ENCODE assay signal across 30 cellular contexts in genomic region chr15:67943475-67943874, GRCh38.
A peak's percentile ranks its signal among the peaks of the same experiment; 100 is the strongest.
DNase-seq lines count a peak whose midpoint lies in the region; ATAC-seq and TF ChIP-seq lines count a peak whose summit lies in the region.
"Had no signal": no experiment of that assay in that cellular context is flagged by ENCODE, and none has a peak within 500 bp of the region (broad histone marks: within the 10 kb centered on the region; RNA-seq: fewer than 3 reads in every experiment).

No MANE protein-coding gene starts in this region.

- intact Hi-C loops in Right ventricle myocardium inferior (cut with DNase I) (no loop called here), cardiac septum (cut with DNase I) (no loop called here), left ventricle myocardium superior (cut with micrococcal nuclease) (no loop called here), prostate gland (cut with DNase I) (no loop called here), vagina (cut with DNase I) (no loop called here)

- H3K36me3 ChIP-seq in prostate gland: no peaks in the 10 kb centered on the region
- no peaks in the 10 kb centered on the region for H3K36me3 ChIP-seq in vagina
- H3K36me3 ChIP-seq: cardiac muscle cell, pancreas, Peyer's patch, SJSA1 had no signal

- TF ChIP-seq POLR2A in prostate gland (IDR thresholded peaks at IDR 0.05) (no peak), vagina (IDR thresholded peaks at IDR 0.05) (no peak)

- no peaks in the 10 kb centered on the region for H3K27me3 ChIP-seq in prostate gland (replicated peaks; ENCODE audit: insufficient read depth)
- H3K27me3 ChIP-seq in vagina: no peaks in the 10 kb centered on the region
- H3K27me3 ChIP-seq: cardiac muscle cell, pancreas, Peyer's patch, SJSA1 had no signal

- ATAC-seq in Right ventricle myocardium inferior (peak; percentile 28), left ventricle myocardium superior (peak; percentile 28), GM21526 (IDR thresholded peaks at IDR 0.05; ENCODE audit: low FRiP score, unreplicated experiment) (no peak), GM18909 (IDR thresholded peaks at IDR 0.05; ENCODE audit: poor library complexity, unreplicated experiment) (no peak)
- ATAC-seq: activated naive CD4-positive, alpha-beta T cell treated with anti-CD3 and anti-CD28 coated beads, Interleukin-2, amount 50 U/mL, for 72 hours; effector memory CD8-positive, alpha-beta T cell; stimulated activated naive CD8-positive, alpha-beta T cell treated with anti-CD3 and anti-CD28 coated beads, Interleukin-15, amount 100 ng/mL, for 72 hours had no signal

- DNase-seq in Right ventricle myocardium inferior (ENCODE audit: missing footprints): no peak
- DNase-seq in cardiac septum (ENCODE audit: low spot score): no peak
- DNase-seq in left ventricle myocardium superior: no peak
- no peak for DNase-seq in prostate gland (ENCODE audit: low spot score)
- no peak for DNase-seq in vagina (ENCODE audit: extremely low spot score in 2 of 2)
- no peak for DNase-seq in COR-L47 (lab: John Stamatoyannopoulos, UW)
- DNase-seq: activated CD4-positive, alpha-beta T cell treated with anti-CD3 and anti-CD28 coated beads for 4 hours; activated effector memory CD4-positive, alpha-beta T cell treated with Interleukin-2 at 50 U/mL for 16 hours; Calu3; cortex of kidney; DMS79; effector memory CD8-positive, alpha-beta T cell; GDM1; glutamatergic neuron; NCI-H146; NCI-H748 treated with DMSO at 0.1 percent for 48 hours; Peyer's patch; stimulated activated CD4-positive, alpha-beta T cell treated with anti-CD3 and anti-CD28 coated beads, Interleukin-12 subunit alpha, Interleukin-12 subunit beta, amount 100 ng/mL, for 4 hours; stimulated activated CD4-positive, alpha-beta T cell treated with anti-CD3 and anti-CD28 coated beads, Interleukin-2, amount 100 ng/mL, for 48 hours; stimulated activated naive CD8-positive, alpha-beta T cell treated with anti-CD3 and anti-CD28 coated beads, Interleukin-15, amount 100 ng/mL, for 72 hours; T1000; trophoblast cell had no signal

- H3K4me1 ChIP-seq in prostate gland (replicated peaks) (peaks cover 3% of the 10 kb centered on the region), vagina (peaks cover 31% of the 10 kb centered on the region)
- H3K4me1 ChIP-seq: pancreas, Peyer's patch had no signal

- H3K27ac ChIP-seq in prostate gland (peak overlapping the region; percentile 34 to 71), vagina (peak overlapping the region; percentile 43)
- H3K27ac ChIP-seq: cardiac muscle cell, Peyer's patch, SJSA1, VCaP had no signal

- no peak for TF ChIP-seq CTCF in prostate gland (IDR thresholded peaks at IDR 0.05)
- TF ChIP-seq CTCF in vagina (IDR thresholded peaks at IDR 0.05): no peak

- H3K9me3 ChIP-seq in prostate gland (no peaks in the 10 kb centered on the region), vagina (no peaks in the 10 kb centered on the region)
- H3K9me3 ChIP-seq: pancreas, Peyer's patch, SJSA1 had no signal

- 83% methylated on average over 2 of the region's 2 CpGs for WGBS in prostate gland

- H3K4me3 ChIP-seq in prostate gland (no peak overlapping the region), vagina (no peak overlapping the region)
- H3K4me3 ChIP-seq: cardiac muscle cell, lung, pancreas, Peyer's patch, SJSA1 had no signal

Comparison
In these comparisons a context has a peak if more than half of its experiments do, and no peak if none do; other contexts are left out.
1. ATAC-seq: peak in Right ventricle myocardium inferior (single experiment) and left ventricle myocardium superior (single experiment); none in GM21526 (single experiment) and GM18909 (single experiment).